Comparison of ENCODE assay signal across 3 cellular contexts in the genomic region with DNA sequence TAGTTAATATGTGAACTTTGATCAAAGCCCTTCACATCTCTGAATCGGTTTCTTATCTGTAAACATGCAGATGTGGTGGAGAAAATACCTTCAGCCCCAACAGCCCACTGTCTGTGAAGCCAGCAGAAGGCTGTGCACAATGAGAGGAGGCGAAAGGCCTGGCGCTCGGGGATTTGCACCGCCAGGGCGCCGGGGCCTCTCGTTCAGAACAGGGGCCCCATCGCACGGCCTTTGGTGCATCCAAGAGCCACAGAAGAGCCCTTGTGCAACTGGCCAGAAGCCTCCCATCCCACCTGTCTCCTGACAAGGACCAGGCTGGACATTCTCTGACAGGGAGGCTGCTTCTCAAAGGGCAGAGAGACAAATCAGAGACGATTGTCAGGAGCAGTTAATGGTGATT.
"Had no signal": no experiment of that assay in that cellular context is flagged by ENCODE, and none has a peak within 500 bp of the region (broad histone marks: within the 10 kb centered on the region; RNA-seq: fewer than 3 reads in every experiment).

No MANE protein-coding gene starts in this region.

- DNase-seq: GDM1, GF-D8 had no signal

- H3K4me3 ChIP-seq: GM12878 had no signal

- ATAC-seq: GM12878 had no signal
